9 cellular contexts compared by ENCODE assay signal in the genomic region with DNA sequence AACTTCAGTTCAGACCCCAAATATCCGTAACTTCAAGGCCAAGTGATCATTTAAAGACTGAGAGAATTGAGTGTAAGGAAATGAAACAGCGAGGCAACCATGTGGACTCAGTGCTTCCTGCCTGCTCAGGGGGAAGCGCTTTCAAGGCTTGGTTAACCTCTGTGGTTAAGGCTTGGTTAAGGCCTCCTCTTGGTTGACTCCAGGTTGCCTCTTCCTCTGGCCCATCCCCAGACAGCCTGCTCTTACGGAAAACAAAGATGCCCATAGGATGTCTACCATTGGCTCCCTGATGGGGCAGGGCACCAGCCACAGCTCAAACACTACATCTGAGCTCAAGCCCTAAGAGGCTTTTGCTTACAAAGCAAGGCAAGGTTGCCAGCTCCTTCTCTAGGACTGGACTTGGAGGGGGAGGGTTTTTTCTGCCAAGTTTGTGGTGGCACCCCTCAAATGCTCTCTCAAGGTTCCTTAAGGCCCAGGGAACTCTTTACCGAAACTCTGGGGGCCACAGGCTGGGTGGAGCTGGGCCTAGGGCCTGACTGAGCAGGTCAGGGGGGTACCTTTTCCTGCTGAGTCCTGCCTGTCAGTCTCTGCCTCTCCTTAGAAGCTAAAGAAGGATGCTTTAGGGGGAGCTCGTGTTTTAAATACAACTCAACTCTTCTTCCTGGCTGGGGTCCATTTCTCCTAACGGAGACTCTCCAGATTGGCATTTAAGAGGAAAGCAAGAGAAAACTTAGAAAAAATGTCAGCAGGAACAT. TPM values are rescaled to one million over a fixed set of nuclear protein-coding genes. Genes with fewer than 3 reads are reported as not detected.
DNase-seq lines count a peak whose midpoint lies in the region; ATAC-seq lines count a peak whose summit lies in the region.
"Had no signal": no experiment of that assay in that cellular context is flagged by ENCODE, and none has a peak within 500 bp of the region (broad histone marks: within the 10 kb centered on the region; RNA-seq: fewer than 3 reads in every experiment).

No MANE protein-coding gene starts in this region.

- H3K27me3 Mint-ChIP-seq in effector memory CD8-positive, alpha-beta T cell = peaks cover 12 to 31% of the 10 kb centered on the region in 2 donors

- peak overlapping the region; percentile 38 to 56 for H3K4me3 Mint-ChIP-seq in effector memory CD8-positive, alpha-beta T cell

- ATAC-seq in GM18870 (IDR thresholded peaks at IDR 0.05; ENCODE audit: unreplicated experiment) = peak; percentile 86
- ATAC-seq in HG02852 (IDR thresholded peaks at IDR 0.05; ENCODE audit: unreplicated experiment) = peak; percentile 98
- peak; percentile 98 for ATAC-seq in effector memory CD8-positive, alpha-beta T cell (replicated peaks)

- peak; percentile 3 for DNase-seq in RPMI7951 (ENCODE audit: low read depth)
- DNase-seq in effector memory CD8-positive, alpha-beta T cell = peak; percentile 29 to 42 (median 40)
- DNase-seq in SW 1271 (lab: John Stamatoyannopoulos, UW) = no peak
- DNase-seq in dedifferentiated amniotic fluid mesenchymal stem cell (ENCODE audit: extremely low spot score) = no peak
- no peak for DNase-seq in LoVo (ENCODE audit: low spot score)
- DNase-seq in NCI-H1092 (lab: John Stamatoyannopoulos, UW) = no peak

- H3K36me3 Mint-ChIP-seq in effector memory CD8-positive, alpha-beta T cell (ENCODE audit: insufficient read depth) = peaks cover 6% of the 10 kb centered on the region

- H3K4me1 Mint-ChIP-seq in effector memory CD8-positive, alpha-beta T cell (ENCODE audit: low read depth in 2 of 2) = peaks cover 20 to 23% of the 10 kb centered on the region in 2 donors

- H3K27ac Mint-ChIP-seq in effector memory CD8-positive, alpha-beta T cell = peak overlapping the region in 1 of 2 donors; percentile 89

- H3K9me3 Mint-ChIP-seq in effector memory CD8-positive, alpha-beta T cell = no peaks in the 10 kb centered on the region

RNA-seq across cellular contexts. Expression of a gene that starts 13.7 kb away (rescaled TPM):
- not detected in 2 replicates for total RNA-seq in RPMI7951 (2014; rRNA removed; shearing (Covaris generic))
- total RNA-seq: LHCN-M2 had no signal

RNA-seq across cellular contexts. Expression of a gene that starts 27.1 kb away (rescaled TPM):
- total RNA-seq in RPMI7951 (2014; rRNA removed; shearing (Covaris generic)) = 237 and 269 TPM in 2 replicates

Comparison
In these comparisons a context has a peak if more than half of its experiments do, and no peak if none do; other contexts are left out.
1. DNase-seq: peak in RPMI7951 (single experiment) and effector memory CD8-positive, alpha-beta T cell (3 of 3); none in SW 1271 (0 of 2), dedifferentiated amniotic fluid mesenchymal stem cell (single experiment), LoVo (single experiment) and NCI-H1092 (single experiment).
2. Peak in every context shown above with its lines, with median percentiles within 50 percentile points of each other: ATAC-seq.